In the genomic region with DNA sequence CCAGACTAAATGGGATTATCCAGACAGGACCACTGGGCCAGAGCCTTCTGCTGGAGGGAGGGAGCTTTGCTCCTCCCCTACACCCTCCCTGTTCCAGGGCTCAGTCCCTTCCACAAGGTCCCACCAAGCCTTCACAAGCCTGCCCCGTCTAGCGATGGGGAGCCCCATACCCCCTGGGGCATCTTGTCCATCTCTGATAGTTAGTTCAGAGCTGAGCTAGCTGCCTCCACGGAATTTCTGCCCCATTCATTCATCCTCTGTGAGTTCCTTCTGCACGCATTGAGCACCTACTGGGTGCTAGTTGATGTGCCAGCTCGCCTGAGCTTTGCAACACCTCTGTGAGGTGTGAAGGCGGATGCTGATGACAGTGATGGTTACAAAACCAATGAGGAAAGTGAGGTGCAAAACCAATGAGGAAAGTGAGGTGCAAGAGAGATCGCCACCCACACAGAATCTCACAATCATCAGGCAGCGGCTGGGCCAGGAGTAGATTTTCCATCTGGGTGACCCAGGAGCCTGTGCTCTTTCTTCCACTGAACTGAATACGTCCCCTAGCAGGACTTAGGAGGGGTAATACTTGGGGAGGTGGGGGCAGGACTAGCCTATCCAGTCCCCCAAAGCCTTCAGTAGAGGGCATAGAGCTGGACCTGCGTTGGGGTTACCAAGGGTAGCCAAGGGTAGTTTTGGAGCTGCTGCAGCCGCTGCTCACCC, we compare ENCODE assay signal across 8 cellular contexts. TPM values are rescaled to one million over a fixed set of nuclear protein-coding genes. Genes with fewer than 3 reads are reported as not detected.
DNase-seq lines count a peak whose midpoint lies in the region; ATAC-seq, FAIRE-seq and TF ChIP-seq lines count a peak whose summit lies in the region.

No MANE protein-coding gene starts in this region.

- POLR2A ChIA-PET in HepG2 (lab: Yijun Ruan, JAX): interaction anchor here (1.7 to 6.1 kb wide), 3 partner anchors 67 to 144 kb away, joined by 4 to 72 read pairs (median 16); a partner anchor contains a TSS

- no TSS peak for BruUV-seq in HepG2 (replicated peaks; lab: Mats Ljungman, UMichigan)

- FAIRE-seq in HepG2 (lab: Jason Lieb, UNC): no peak

- peaks cover 51% of the 10 kb centered on the region for H3K4me1 Mint-ChIP-seq in activated naive CD8-positive, alpha-beta T cell treated with anti-CD3 and anti-CD28 coated beads, Interleukin-2, amount 50 U/mL, for 24 hours
- peaks cover 61% of the 10 kb centered on the region for H3K4me1 Mint-ChIP-seq in stimulated activated naive CD8-positive, alpha-beta T cell treated with anti-CD3 and anti-CD28 coated beads, Interleukin-15, amount 100 ng/mL, for 72 hours
- H3K4me1 Mint-ChIP-seq in CD14-positive monocyte: peaks cover 22% of the 10 kb centered on the region

- H3K9me2 ChIP-seq in OCI-LY1 (ENCODE audit: low read depth, low read length): no peaks in the 10 kb centered on the region

- H3K27me3 ChIP-seq in OCI-LY1 (ENCODE audit: insufficient read depth, low read length) (peaks cover 6% of the 10 kb centered on the region; the same call in 1 of the 2 replicates), HepG2 (ENCODE audit: control insufficient read depth in 1 of 2, insufficient read depth in 2 of 2, low read length in 2 of 2) (no peaks in the 10 kb centered on the region; a peak in 1 of 5 replicates)

- WGBS in HepG2 (ENCODE audit: low lambda C conversion rate): 65% methylated on average over 11 of the region's 11 CpGs

- no peaks in the 10 kb centered on the region for H3F3A ChIP-seq in OCI-LY1 (ENCODE audit: insufficient read depth, low read length)

- H3K4me3 ChIP-seq in OCI-LY1 (ENCODE audit: low read depth, low read length, poor library complexity, severe bottlenecking) (peak overlapping the region; percentile 4), HepG2 (replicated peaks in 1 of 3; ENCODE audit: insufficient read depth in 1 of 3, low read depth in 2 of 3, low read length in 3 of 3) (peak overlapping the region; percentile 18 to 41 (median 21); a peak in 3 of 6 replicates)

- peak; percentile 42 for ATAC-seq in activated naive CD8-positive, alpha-beta T cell treated with anti-CD3 and anti-CD28 coated beads, Interleukin-2, amount 50 U/mL, for 24 hours
- ATAC-seq in HepG2 (no peak), GM21717 (IDR thresholded peaks at IDR 0.05; ENCODE audit: unreplicated experiment) (no peak)
- peak; percentile 50 for ATAC-seq in stimulated activated naive CD8-positive, alpha-beta T cell treated with anti-CD3 and anti-CD28 coated beads, Interleukin-15, amount 100 ng/mL, for 72 hours

- no peak for TF ChIP-seq RAD21 in HepG2 (CRISPR knock-in tag; IDR thresholded peaks at IDR 0.05)

- H3K9ac ChIP-seq in OCI-LY1 (ENCODE audit: low read length) (peak overlapping the region; percentile 23; the same call in 1 of the 2 replicates), HepG2 (ENCODE audit: insufficient read depth, low read depth, low read length) (peak overlapping the region; percentile 68)

- DNase-seq in activated naive CD8-positive, alpha-beta T cell treated with anti-CD3 and anti-CD28 coated beads, Interleukin-2, amount 50 U/mL, for 24 hours: peak; percentile 36
- no peak for DNase-seq in HepG2 (ENCODE audit: low spot score)
- DNase-seq in stimulated activated naive CD8-positive, alpha-beta T cell treated with anti-CD3 and anti-CD28 coated beads, Interleukin-15, amount 100 ng/mL, for 72 hours: peak in 1 of 2 donors; percentile 50
- DNase-seq in SHP77 treated with DMSO at 0.1 percent for 48 hours (lab: John Stamatoyannopoulos, UW): no peak
- no peak for DNase-seq in D341Med (ENCODE audit: low spot score)
- no peak for DNase-seq in CD14-positive monocyte (ENCODE audit: low spot score)

- H3K36me3 Mint-ChIP-seq in activated naive CD8-positive, alpha-beta T cell treated with anti-CD3 and anti-CD28 coated beads, Interleukin-2, amount 50 U/mL, for 24 hours (ENCODE audit: low read depth): no peaks in the 10 kb centered on the region
- H3K36me3 Mint-ChIP-seq in CD14-positive monocyte: no peaks in the 10 kb centered on the region

- intact Hi-C loops in HepG2 (cut with micrococcal nuclease; ENCODE audit: unreplicated experiment): loop anchor here (5.0 to 10.0 kb wide), 3 partner anchors 38 to 118 kb away; a partner anchor contains a TSS
- intact Hi-C loops in CD14-positive monocyte (cut with micrococcal nuclease): loop anchor here in 1 of 2 donors (5.0 kb wide), 1 partner anchor 63 kb away; no protein-coding TSS in a partner anchor

- H4K20me1 ChIP-seq in OCI-LY1 (ENCODE audit: insufficient read depth, low read length) (no peaks in the 10 kb centered on the region), HepG2 (ENCODE audit: insufficient read depth, low read length) (no peaks in the 10 kb centered on the region)

- H3K4me1 ChIP-seq in OCI-LY1 (ENCODE audit: insufficient read depth, low read length, severe bottlenecking) (peaks cover 36% of the 10 kb centered on the region), HepG2 (ENCODE audit: insufficient read depth, low read length) (peaks cover 79% of the 10 kb centered on the region)

- no peaks in the 10 kb centered on the region for H3K79me2 ChIP-seq in OCI-LY1 (ENCODE audit: insufficient read depth, low read length)
- no peaks in the 10 kb centered on the region for H3K79me2 ChIP-seq in HepG2 (ENCODE audit: insufficient read depth, low read length)

- in situ Hi-C loops in HepG2 (cut with HindIII; ENCODE audit: extremely low pct_ligation_motif_present, low pct_unique_long_range_greater_than_20kb): loop anchor here (5.0 kb wide), 1 partner anchor 138 kb away; no protein-coding TSS in a partner anchor

- H3K4me2 ChIP-seq in OCI-LY1 (ENCODE audit: low read length) (peak overlapping the region; percentile 43; the same call in 1 of the 2 replicates), HepG2 (ENCODE audit: low read depth, low read length) (peak overlapping the region; percentile 73)

- no peak for TF ChIP-seq EP300 in HepG2 (IDR thresholded peaks at IDR 0.05; ENCODE audit: low read depth in 2 of 2, low read length in 2 of 2)
- no peak for TF ChIP-seq EP300 in HepG2 (CRISPR knock-in tag; IDR thresholded peaks at IDR 0.05; ENCODE audit: borderline replicate concordance)

- TF ChIP-seq CTCF in OCI-LY1 (IDR thresholded peaks at IDR 0.05; ENCODE audit: low read length): no peak
- no peak for TF ChIP-seq CTCF in HepG2 (CRISPR knock-in tag; IDR thresholded peaks at IDR 0.05)
- TF ChIP-seq CTCF in CD14-positive monocyte (IDR thresholded peaks at IDR 0.05): no peak

- CTCF ChIA-PET in HepG2 (lab: Yijun Ruan, JAX; ENCODE audit: low intra/inter-chr PET ratio, low total read pairs): no interaction called here

- H3K27ac ChIP-seq in OCI-LY1 (ENCODE audit: low read depth, low read length, poor library complexity, severe bottlenecking): peak overlapping the region; percentile 12
- H3K27ac ChIP-seq in HepG2 (ENCODE audit: extremely low read length, insufficient read depth, low read length): peak overlapping the region; percentile 64

- TF ChIP-seq POLR2A in HepG2 (IDR thresholded peaks at IDR 0.05; ENCODE audit: insufficient read depth in 1 of 2, low read depth in 2 of 2, low read length in 2 of 2): no peak

- no peak overlapping the region for H2AFZ ChIP-seq in OCI-LY1 (ENCODE audit: low read length)
- no peak overlapping the region for H2AFZ ChIP-seq in HepG2 (ENCODE audit: low read length)

- H3K27ac Mint-ChIP-seq in activated naive CD8-positive, alpha-beta T cell treated with anti-CD3 and anti-CD28 coated beads, Interleukin-2, amount 50 U/mL, for 24 hours: peak overlapping the region; percentile 63
- peak overlapping the region; percentile 16 to 91 for H3K27ac Mint-ChIP-seq in stimulated activated naive CD8-positive, alpha-beta T cell treated with anti-CD3 and anti-CD28 coated beads, Interleukin-15, amount 100 ng/mL, for 72 hours
- H3K27ac Mint-ChIP-seq in CD14-positive monocyte: peak overlapping the region in 1 of 7 donors; percentile 32

- no peaks in the 10 kb centered on the region for H3K9me3 ChIP-seq in OCI-LY1 (ENCODE audit: low read length)
- no peaks in the 10 kb centered on the region for H3K9me3 ChIP-seq in HepG2 (ENCODE audit: low read length)

- no peaks in the 10 kb centered on the region for H3K9me3 Mint-ChIP-seq in activated naive CD8-positive, alpha-beta T cell treated with anti-CD3 and anti-CD28 coated beads, Interleukin-2, amount 50 U/mL, for 24 hours
- no peaks in the 10 kb centered on the region for H3K9me3 Mint-ChIP-seq in stimulated activated naive CD8-positive, alpha-beta T cell treated with anti-CD3 and anti-CD28 coated beads, Interleukin-15, amount 100 ng/mL, for 72 hours
- H3K9me3 Mint-ChIP-seq in CD14-positive monocyte: peaks cover 0 to 1% (median 0%) of the 10 kb centered on the region in 7 donors

- H3K27me3 Mint-ChIP-seq in activated naive CD8-positive, alpha-beta T cell treated with anti-CD3 and anti-CD28 coated beads, Interleukin-2, amount 50 U/mL, for 24 hours: peaks cover 2% of the 10 kb centered on the region
- peaks cover under 1% of the 10 kb centered on the region for H3K27me3 Mint-ChIP-seq in stimulated activated naive CD8-positive, alpha-beta T cell treated with anti-CD3 and anti-CD28 coated beads, Interleukin-15, amount 100 ng/mL, for 72 hours
- H3K27me3 Mint-ChIP-seq in CD14-positive monocyte (ENCODE audit: low read depth in 3 of 3): peaks cover 21 to 54% (median 38%) of the 10 kb centered on the region in 3 donors

- peak overlapping the region; percentile 26 for H3K4me3 Mint-ChIP-seq in activated naive CD8-positive, alpha-beta T cell treated with anti-CD3 and anti-CD28 coated beads, Interleukin-2, amount 50 U/mL, for 24 hours
- peak overlapping the region; percentile 64 to 67 for H3K4me3 Mint-ChIP-seq in stimulated activated naive CD8-positive, alpha-beta T cell treated with anti-CD3 and anti-CD28 coated beads, Interleukin-15, amount 100 ng/mL, for 72 hours
- H3K4me3 Mint-ChIP-seq in CD14-positive monocyte: peak overlapping the region in 1 of 2 donors; percentile 80

- H3K36me3 ChIP-seq in OCI-LY1 (ENCODE audit: insufficient read depth, low read length): no peaks in the 10 kb centered on the region
- no peaks in the 10 kb centered on the region for H3K36me3 ChIP-seq in HepG2 (replicated peaks in 1 of 2; ENCODE audit: control insufficient read depth in 1 of 2, insufficient read depth in 2 of 2, low read length in 2 of 2)

RNA-seq across cellular contexts. Expression of a gene that starts 21.5 kb away (rescaled TPM):
- total RNA-seq in HepG2 (2016; rRNA removed; fragmentation: Illumina TruSeq; extraction: Trizol): 0.20 and 0.35 TPM in 2 replicates
- total RNA-seq in HepG2 (2016; cell fraction: cytosol; rRNA removed; fragmentation: Illumina TruSeq; extraction: Trizol; ENCODE audit: low read depth): not detected in 2 replicates
- total RNA-seq in HepG2 (2016; cell fraction: insoluble cytoplasmic fraction; rRNA removed; fragmentation: Illumina TruSeq; extraction: Trizol): 0.27 and 0.30 TPM in 2 replicates
- 0.09 and 0.21 TPM in 2 replicates for total RNA-seq in HepG2 (2016; cell fraction: membrane; rRNA removed; fragmentation: Illumina TruSeq; extraction: Trizol)
- total RNA-seq in HepG2 (2016; cell fraction: nucleus; rRNA removed; fragmentation: Illumina TruSeq; extraction: Trizol): 0.31 and 1.4 TPM in 2 replicates
- polyA plus RNA-seq in HepG2 (2011; rRNA removed) (4.9 and 7.1 TPM in 2 replicates), CD14-positive monocyte (1 to 10 TPM; 3.1 to 4.0 TPM)
- 3.6 and 4.4 TPM in 2 replicates for polyA plus RNA-seq in HepG2 (2011; cell fraction: cytosol; rRNA removed)
- 22.7 and 23.8 TPM in 2 replicates for polyA plus RNA-seq in HepG2 (2011; cell fraction: nucleus; rRNA removed)
- 5.5 and 5.7 TPM in 2 replicates for polyA plus RNA-seq in HepG2 (2012)
- polyA plus RNA-seq in HepG2 (2016; cell fraction: cytosol; fragmentation: Illumina TruSeq; extraction: Trizol; ENCODE audit: low read depth): 0.09 and 0.23 TPM in 2 replicates
- polyA plus RNA-seq in HepG2 (2016; cell fraction: insoluble cytoplasmic fraction; fragmentation: Illumina TruSeq; extraction: Trizol; ENCODE audit: low read depth): 0.35 and 0.53 TPM in 2 replicates
- 0.08 and 0.19 TPM in 2 replicates for polyA plus RNA-seq in HepG2 (2016; cell fraction: membrane; fragmentation: Illumina TruSeq; extraction: Trizol; ENCODE audit: low read depth)
- 1.6 TPM in 2 replicates for polyA plus RNA-seq in HepG2 (2016; cell fraction: nucleus; fragmentation: Illumina TruSeq; extraction: Trizol; ENCODE audit: insufficient read depth, low read depth)
- polyA minus RNA-seq in HepG2 (2011; rRNA and poly(A)+ RNA removed; ENCODE audit: low replicate concordance): 7.2 and 8.5 TPM in 2 replicates
- polyA minus RNA-seq in HepG2 (2011; cell fraction: cytosol; rRNA and poly(A)+ RNA removed): 1.2 and 2.1 TPM in 2 replicates
- 6.5 and 7.6 TPM in 2 replicates for polyA minus RNA-seq in HepG2 (2011; cell fraction: nucleus; rRNA and poly(A)+ RNA removed)

Comparison
In these comparisons a context has a peak if more than half of its experiments do, and no peak if none do; other contexts are left out.
1. ATAC-seq: peak in activated naive CD8-positive, alpha-beta T cell treated with anti-CD3 and anti-CD28 coated beads, Interleukin-2, amount 50 U/mL, for 24 hours (single experiment) and stimulated activated naive CD8-positive, alpha-beta T cell treated with anti-CD3 and anti-CD28 coated beads, Interleukin-15, amount 100 ng/mL, for 72 hours (single experiment); none in HepG2 (single experiment) and GM21717 (single experiment).